Comparison of ENCODE assay signal across 1 cellular context in genomic region chr6:44265003-44265842, GRCh38.
A peak's percentile ranks its signal among the peaks of the same experiment; 100 is the strongest.
TF ChIP-seq lines count a peak whose summit lies in the region.

NFKBIE (minus strand) TSS chr6:44265551; CDS start chr6:44265346, 205 bp downstream.

TF ChIP-seq in HepG2, 621 proteins besides CTCF, POLR2A, EP300 and RAD21 (continued from another document and continues in another):
- TF ChIP-seq ZNF275 (CRISPR knock-in tag; IDR thresholded peaks at IDR 0.05; ENCODE audit: borderline replicate concordance) (peak; percentile 18), KAT8 (CRISPR knock-in tag; IDR thresholded peaks at IDR 0.05) (peak; percentile 52; the same call in 1 of the 2 replicates), ZBTB7A (CRISPR knock-in tag; IDR thresholded peaks at IDR 0.05) (peak; percentile 90), AKNA (CRISPR knock-in tag; IDR thresholded peaks at IDR 0.05; ENCODE audit: borderline replicate concordance) (no peak), THAP11 (CRISPR knock-in tag; IDR thresholded peaks at IDR 0.05) (peak; percentile 47; the same call in 1 of the 2 replicates), NR2C2 (CRISPR knock-in tag; IDR thresholded peaks at IDR 0.05; ENCODE audit: borderline replicate concordance) (no peak), ZNF205 (CRISPR knock-in tag; IDR thresholded peaks at IDR 0.05) (no peak; the same call in 1 of the 2 replicates), ZNF770 (CRISPR knock-in tag; IDR thresholded peaks at IDR 0.05) (peak; percentile 74; the same call in 1 of the 2 replicates), ZNF629 (CRISPR knock-in tag; conservative IDR thresholded peaks at IDR 0.05) (no peak), ZSCAN25 (CRISPR knock-in tag; IDR thresholded peaks at IDR 0.05) (peak; percentile 33; the same call in 1 of the 2 replicates), ZNF10 (CRISPR knock-in tag; IDR thresholded peaks at IDR 0.05; ENCODE audit: borderline replicate concordance, low read depth) (no peak), ZNF335 (CRISPR knock-in tag; IDR thresholded peaks at IDR 0.05) (0 out of 2 replicates have a peak, but pooled peaks have one; percentile 68), DNMT1 (CRISPR knock-in tag; IDR thresholded peaks at IDR 0.05) (0 out of 2 replicates have a peak, but pooled peaks have one; percentile 63), MTA1 (CRISPR knock-in tag; IDR thresholded peaks at IDR 0.05; ENCODE audit: borderline replicate concordance) (0 out of 2 replicates have a peak, but pooled peaks have one; percentile 27), MYC (CRISPR knock-in tag; IDR thresholded peaks at IDR 0.05; ENCODE audit: borderline replicate concordance) (peak; percentile 58; the same call in 1 of the 2 replicates), KDM2A (CRISPR knock-in tag; IDR thresholded peaks at IDR 0.05; ENCODE audit: borderline replicate concordance, low read depth) (peak; percentile 84; the same call in 1 of the 2 replicates), BCL3 (CRISPR knock-in tag; IDR thresholded peaks at IDR 0.05) (no peak; the same call in 1 of the 2 replicates), ATF3 (CRISPR knock-in tag; IDR thresholded peaks at IDR 0.05) (0 out of 2 replicates have a peak, but pooled peaks have one; percentile 19), HNRNPLL (IDR thresholded peaks at IDR 0.05; ENCODE audit: low read depth, low read length, poor library complexity, severe bottlenecking) (peak; percentile 96), POGK (CRISPR knock-in tag; conservative IDR thresholded peaks at IDR 0.05) (peak; percentile 90), HDAC6 (IDR thresholded peaks at IDR 0.05; ENCODE audit: low read depth, low read length) (no peak), TFE3 (CRISPR knock-in tag; IDR thresholded peaks at IDR 0.05) (peak; percentile 51; the same call in 1 of the 2 replicates), ZNF879 (CRISPR knock-in tag; IDR thresholded peaks at IDR 0.05) (peak; percentile 66; the same call in 1 of the 2 replicates), ZNF850 (CRISPR knock-in tag; conservative IDR thresholded peaks at IDR 0.05) (0 out of 2 replicates have a peak, but pooled peaks have one; percentile 34), HNF1A (IDR thresholded peaks at IDR 0.05; ENCODE audit: low read depth) (no peak), HNF1A (CRISPR knock-in tag; IDR thresholded peaks at IDR 0.05; ENCODE audit: borderline replicate concordance) (peak; percentile 29; the same call in 1 of the 2 replicates), MXD1 (CRISPR knock-in tag; IDR thresholded peaks at IDR 0.05) (peak; percentile 90), MEIS2 (CRISPR knock-in tag; IDR thresholded peaks at IDR 0.05) (peak; percentile 72), ZSCAN22 (CRISPR knock-in tag; IDR thresholded peaks at IDR 0.05) (no peak), NFYC (CRISPR knock-in tag; IDR thresholded peaks at IDR 0.05) (0 out of 2 replicates have a peak, but pooled peaks have one; percentile 4), NCOA5 (CRISPR knock-in tag; IDR thresholded peaks at IDR 0.05) (no peak), IRF9 (CRISPR knock-in tag; IDR thresholded peaks at IDR 0.05; ENCODE audit: borderline replicate concordance) (no peak), HDAC2 (CRISPR knock-in tag; IDR thresholded peaks at IDR 0.05) (peak; percentile 62), KLF9 (CRISPR knock-in tag; IDR thresholded peaks at IDR 0.05; ENCODE audit: low read depth) (no peak), GATAD2A (CRISPR knock-in tag; IDR thresholded peaks at IDR 0.05) (peak; percentile 56; the same call in 1 of the 2 replicates), ZBTB2 (CRISPR knock-in tag; IDR thresholded peaks at IDR 0.05; ENCODE audit: low read depth) (no peak), ELF1 (CRISPR knock-in tag; IDR thresholded peaks at IDR 0.05) (peak; percentile 83)
